Comparison of ENCODE assay signal across 11 cellular contexts in genomic region chr6:15417811-15418210, GRCh38.
A peak's percentile ranks its signal among the peaks of the same experiment; 100 is the strongest.
DNase-seq lines count a peak whose midpoint lies in the region; ATAC-seq and TF ChIP-seq lines count a peak whose summit lies in the region.
"Had no signal": no experiment of that assay in that cellular context is flagged by ENCODE, and none has a peak within 500 bp of the region (broad histone marks: within the 10 kb centered on the region; RNA-seq: fewer than 3 reads in every experiment).

No MANE protein-coding gene starts in this region.

- no peaks in the 10 kb centered on the region for H3K27me3 ChIP-seq in SJCRH30

- no peak overlapping the region for H3K4me3 Mint-ChIP-seq in WTC11

- CTCF ChIA-PET in WTC11 (lab: Charles Lee): no interaction called here

- no peaks in the 10 kb centered on the region; the same call in 1 of the 2 replicates for H3K9me3 ChIP-seq in SJCRH30 (replicated peaks)

- H3K27ac ChIP-seq in SJCRH30: no peak overlapping the region
- H3K27ac ChIP-seq: parathyroid adenoma had no signal

- H3K4me3 ChIP-seq in epithelial cell of esophagus (ENCODE audit: low read length): no peak overlapping the region
- no peak overlapping the region for H3K4me3 ChIP-seq in SJCRH30

- no peaks in the 10 kb centered on the region for H3K27me3 Mint-ChIP-seq in WTC11 (ENCODE audit: low read depth)

- H3K36me3 Mint-ChIP-seq in WTC11: peaks cover 53% of the 10 kb centered on the region

- H3K4me1 Mint-ChIP-seq in WTC11: peaks cover 69% of the 10 kb centered on the region

- TF ChIP-seq CTCF in WTC11 (IDR thresholded peaks at IDR 0.05) (no peak), epithelial cell of esophagus (IDR thresholded peaks at IDR 0.05; ENCODE audit: insufficient read depth, low read depth, low read length, missing control alignments) (no peak)

- DNase-seq in activated CD8-positive, alpha-beta memory T cell treated with anti-CD3 and anti-CD28 coated beads, Interleukin-2, amount 50 U/mL, for 4 hours: peak; percentile 32
- DNase-seq in activated CD8-positive, alpha-beta memory T cell treated with anti-CD3 and anti-CD28 coated beads for 24 hours: no peak
- DNase-seq in WTC11 (ENCODE audit: low spot score) (no peak), epithelial cell of esophagus (ENCODE audit: low read depth) (peak; percentile 93), SJCRH30 (no peak), DMS153 (lab: John Stamatoyannopoulos, UW) (no peak)
- peak; percentile 60 for DNase-seq in stimulated activated naive CD8-positive, alpha-beta T cell treated with anti-CD3 and anti-CD28 coated beads, Interleukin-15, Interleukin-2, amounts not matched to agents 100 U/mL and 50 U/mL, for 24 hours
- DNase-seq: left ventricle myocardium inferior, NCI-H187 treated with DMSO at 0.1 percent for 48 hours had no signal

- ATAC-seq in WTC11: peak; percentile 17; the same call in 1 of the 2 replicates
- ATAC-seq in stimulated activated naive CD8-positive, alpha-beta T cell treated with anti-CD3 and anti-CD28 coated beads, Interleukin-15, Interleukin-2, amounts not matched to agents 100 U/mL and 50 U/mL, for 24 hours: peak; percentile 89
- no peak for ATAC-seq in GM19351 (IDR thresholded peaks at IDR 0.05; ENCODE audit: unreplicated experiment)

- H3K4me1 ChIP-seq in SJCRH30: no peaks in the 10 kb centered on the region

- peaks cover 8% of the 10 kb centered on the region for H3K9me3 Mint-ChIP-seq in WTC11

- no peaks in the 10 kb centered on the region; the same call in 1 of the 2 replicates for H3K36me3 ChIP-seq in SJCRH30

- POLR2A ChIA-PET in WTC11 (lab: Charles Lee): interaction anchor here (1.3 kb wide), 1 partner anchor 10 kb away, joined by 5 read pairs; no protein-coding TSS in a partner anchor

- H3K27ac Mint-ChIP-seq in WTC11: no peak overlapping the region

TF ChIP-seq in WTC11, 78 proteins besides CTCF, POLR2A, EP300 and RAD21:
- TF ChIP-seq KAT7 (CRISPR knock-in tag; IDR thresholded peaks at IDR 0.05; ENCODE audit: borderline replicate concordance) (no peak), ZBTB21 (CRISPR knock-in tag; IDR thresholded peaks at IDR 0.05; ENCODE audit: borderline replicate concordance) (no peak), AFF4 (CRISPR knock-in tag; IDR thresholded peaks at IDR 0.05; ENCODE audit: borderline replicate concordance) (no peak), CREB1 (CRISPR knock-in tag; IDR thresholded peaks at IDR 0.05) (no peak)

Comparison
In these comparisons a context has a peak if more than half of its experiments do, and no peak if none do; other contexts are left out.
1. DNase-seq: peak in activated CD8-positive, alpha-beta memory T cell treated with anti-CD3 and anti-CD28 coated beads, Interleukin-2, amount 50 U/mL, for 4 hours (single experiment), epithelial cell of esophagus (single experiment) and stimulated activated naive CD8-positive, alpha-beta T cell treated with anti-CD3 and anti-CD28 coated beads, Interleukin-15, Interleukin-2, amounts not matched to agents 100 U/mL and 50 U/mL, for 24 hours (single experiment); none in activated CD8-positive, alpha-beta memory T cell treated with anti-CD3 and anti-CD28 coated beads for 24 hours (single experiment), WTC11 (single experiment), SJCRH30 (0 of 2) and DMS153 (single experiment).